4 cellular contexts compared by ENCODE assay signal in genomic region chr10:107152087-107152486, GRCh38. TPM values are rescaled to one million over a fixed set of nuclear protein-coding genes. Genes with fewer than 3 reads are reported as not detected.
"Had no signal": no experiment of that assay in that cellular context is flagged by ENCODE, and none has a peak within 500 bp of the region (broad histone marks: within the 10 kb centered on the region; RNA-seq: fewer than 3 reads in every experiment).

No MANE protein-coding gene starts in this region.

- H3K4me3 ChIP-seq: GM12878 had no signal

- DNase-seq: GDM1, GF-D8 had no signal

RNA-seq across cellular contexts. Expression of gene SORCS1, which starts 12.4 kb away (rescaled TPM):
- total RNA-seq: G401 had no signal
